16 cellular contexts compared by ENCODE assay signal in genomic region chr10:110011679-110012078, GRCh38. TPM values are rescaled to one million over a fixed set of nuclear protein-coding genes. Genes with fewer than 3 reads are reported as not detected.
DNase-seq lines count a peak whose midpoint lies in the region; ATAC-seq and TF ChIP-seq lines count a peak whose summit lies in the region.
"Had no signal": no experiment of that assay in that cellular context is flagged by ENCODE, and none has a peak within 500 bp of the region (broad histone marks: within the 10 kb centered on the region; RNA-seq: fewer than 3 reads in every experiment).

No MANE protein-coding gene starts in this region.

- peak overlapping the region; percentile 8 to 39 for H3K4me3 Mint-ChIP-seq in stimulated activated naive CD8-positive, alpha-beta T cell treated with anti-CD3 and anti-CD28 coated beads, Interleukin-15, amount 100 ng/mL, for 72 hours
- H3K4me3 Mint-ChIP-seq in endodermal cell (peak overlapping the region; percentile 18), CD14-positive monocyte (no peak overlapping the region)

- H3K79me1 ChIP-seq in neuronal stem cell (ENCODE audit: low read depth, low read length), result no peaks in the 10 kb centered on the region

- no peak overlapping the region for H2BK12ac ChIP-seq in neuronal stem cell (ENCODE audit: low read length)

- WGBS in endodermal cell (ENCODE audit: insufficient coverage in 1 of 2, insufficient read length in 1 of 2), 2 experiments, result 91 to 100% methylated on average over 2 to 3 of the region's 3 CpGs
- whole genome bisulfite sequencing in neuronal stem cell (ENCODE audit: extremely low coverage in 2 of 2, insufficient read length in 2 of 2, insufficient replicate concordance in 1 of 2), 2 donors, result no CpG with 5 or more reads among the region's 3 CpGs

- H3K9ac ChIP-seq in endodermal cell (ENCODE audit: extremely low read depth, low read length, poor library complexity, severe bottlenecking) (no peak overlapping the region), neuronal stem cell (ENCODE audit: low read depth, low read length, poor library complexity) (no peak overlapping the region)

- H3K27ac ChIP-seq in endodermal cell (ENCODE audit: low read depth, low read length) (no peak overlapping the region), neuronal stem cell (replicated peaks; ENCODE audit: low read length) (no peak overlapping the region)
- H3K27ac ChIP-seq: BLaER1 treated with 17β-estradiol and CSF1 and Interleukin-3, amounts not matched to agents 10 nM and 100 nM had no signal

- H2BK120ac ChIP-seq in neuronal stem cell (ENCODE audit: low read depth, low read length), result no peak overlapping the region

- ATAC-seq in stimulated activated naive CD8-positive, alpha-beta T cell treated with anti-CD3 and anti-CD28 coated beads, Interleukin-15, amount 100 ng/mL, for 72 hours, result no peak
- no peak for ATAC-seq in stimulated activated naive CD8-positive, alpha-beta T cell treated with anti-CD3 and anti-CD28 coated beads, Interleukin-15, Interleukin-2, amounts not matched to agents 100 U/mL and 50 U/mL, for 24 hours
- ATAC-seq: pancreas had no signal

- no peaks in the 10 kb centered on the region for H3K27me3 Mint-ChIP-seq in stimulated activated naive CD8-positive, alpha-beta T cell treated with anti-CD3 and anti-CD28 coated beads, Interleukin-15, amount 100 ng/mL, for 72 hours
- H3K27me3 Mint-ChIP-seq in endodermal cell (ENCODE audit: insufficient read depth) (no peaks in the 10 kb centered on the region), CD14-positive monocyte (ENCODE audit: low read depth in 3 of 3) (peaks cover 0 to 1% (median 0%) of the 10 kb centered on the region in 3 donors)

- H4K91ac ChIP-seq in neuronal stem cell (ENCODE audit: low read depth, low read length, poor library complexity), result no peak overlapping the region

- intact Hi-C loops in CD14-positive monocyte (cut with micrococcal nuclease), result loop anchor here in 1 of 2 donors (5.0 kb wide), 1 partner anchor 56 kb away; no protein-coding TSS in a partner anchor

- no peak overlapping the region for H4K8ac ChIP-seq in neuronal stem cell (ENCODE audit: low read depth, low read length)

- no peak overlapping the region for H3K18ac ChIP-seq in neuronal stem cell (ENCODE audit: low read length)

- peak overlapping the region; percentile 87 for H3K4me3 ChIP-seq in endodermal cell (ENCODE audit: low read length)
- H3K4me3 ChIP-seq in neuronal stem cell (ENCODE audit: low read length in 2 of 2), result no peak overlapping the region
- H3K4me3 ChIP-seq: pancreas, tibial artery had no signal

- no peak overlapping the region for H3K27ac Mint-ChIP-seq in stimulated activated naive CD8-positive, alpha-beta T cell treated with anti-CD3 and anti-CD28 coated beads, Interleukin-15, amount 100 ng/mL, for 72 hours
- H3K27ac Mint-ChIP-seq in endodermal cell (no peak overlapping the region), CD14-positive monocyte (no peak overlapping the region)

- peak; percentile 21 for DNase-seq in DMS53 (lab: John Stamatoyannopoulos, UW)
- no peak for DNase-seq in DMS53 treated with DMSO at 0.1 percent for 48 hours (lab: John Stamatoyannopoulos, UW; ENCODE audit: unreplicated experiment)
- no peak for DNase-seq in stimulated activated naive CD8-positive, alpha-beta T cell treated with anti-CD3 and anti-CD28 coated beads, Interleukin-15, amount 100 ng/mL, for 72 hours
- no peak for DNase-seq in stimulated activated naive CD8-positive, alpha-beta T cell treated with anti-CD3 and anti-CD28 coated beads, Interleukin-15, Interleukin-2, amounts not matched to agents 100 U/mL and 50 U/mL, for 24 hours
- DNase-seq in endodermal cell, result no peak
- DNase-seq in CD14-positive monocyte (ENCODE audit: low spot score), result no peak
- no peak for DNase-seq in neuronal stem cell (ENCODE audit: low spot score)
- DNase-seq in GM19238 (ENCODE audit: insufficient read length, low spot score), result no peak
- DNase-seq: 8988T; activated CD4-positive, alpha-beta T cell treated with anti-CD3 and anti-CD28 coated beads, Interleukin-2, amount 50 U/mL, for 4 hours; kidney glomerular epithelial cell; MV-4-11; pancreas; stimulated activated CD4-positive, alpha-beta T cell treated with anti-CD3 and anti-CD28 coated beads, Interleukin-4, amount 100 ng/mL, for 4 hours; tibial artery had no signal

- H3K9me3 ChIP-seq in endodermal cell (ENCODE audit: control insufficient read depth, low read length) (no peaks in the 10 kb centered on the region), neuronal stem cell (replicated peaks in 1 of 2; ENCODE audit: control insufficient read depth in 2 of 2, insufficient read depth in 1 of 2, low read depth in 1 of 2, low read length in 2 of 2) (no peaks in the 10 kb centered on the region)
- H3K9me3 ChIP-seq: BLaER1 treated with 17β-estradiol and CSF1 and Interleukin-3, amounts not matched to agents 10 nM and 100 nM; pancreas; tibial artery had no signal

- H2AK5ac ChIP-seq in neuronal stem cell (ENCODE audit: low read depth, low read length), result no peak overlapping the region

- H3K4me1 Mint-ChIP-seq in stimulated activated naive CD8-positive, alpha-beta T cell treated with anti-CD3 and anti-CD28 coated beads, Interleukin-15, amount 100 ng/mL, for 72 hours, result peaks cover 74% of the 10 kb centered on the region
- H3K4me1 Mint-ChIP-seq in endodermal cell (peaks cover 62% of the 10 kb centered on the region), CD14-positive monocyte (peaks cover 57% of the 10 kb centered on the region)

- no peak overlapping the region for H2AFZ ChIP-seq in neuronal stem cell (ENCODE audit: low read length)

- H3K14ac ChIP-seq in neuronal stem cell (ENCODE audit: low read length), result no peak overlapping the region

- H2BK15ac ChIP-seq in neuronal stem cell (ENCODE audit: low read length), result no peak overlapping the region

- H3K4me2 ChIP-seq in neuronal stem cell (ENCODE audit: insufficient read depth, low read length, poor library complexity, severe bottlenecking), result no peak overlapping the region

- H3K36me3 ChIP-seq in endodermal cell (ENCODE audit: control insufficient read depth, insufficient read depth, low read length) (no peaks in the 10 kb centered on the region), neuronal stem cell (replicated peaks in 1 of 2; ENCODE audit: control insufficient read depth in 2 of 2, insufficient read depth in 2 of 2, low read length in 2 of 2) (no peaks in the 10 kb centered on the region)
- H3K36me3 ChIP-seq: pancreas, tibial artery had no signal

- no peak for TF ChIP-seq CTCF in endodermal cell (conservative IDR thresholded peaks at IDR 0.05)
- TF ChIP-seq CTCF in CD14-positive monocyte (IDR thresholded peaks at IDR 0.05), result no peak

- no peaks in the 10 kb centered on the region for H3K9me3 Mint-ChIP-seq in stimulated activated naive CD8-positive, alpha-beta T cell treated with anti-CD3 and anti-CD28 coated beads, Interleukin-15, amount 100 ng/mL, for 72 hours
- H3K9me3 Mint-ChIP-seq in endodermal cell (no peaks in the 10 kb centered on the region), CD14-positive monocyte (no peaks in the 10 kb centered on the region)

- H3K27me3 ChIP-seq in endodermal cell (ENCODE audit: control insufficient read depth, insufficient read depth, low read length, poor library complexity, severe bottlenecking) (no peaks in the 10 kb centered on the region), neuronal stem cell (ENCODE audit: control insufficient read depth in 3 of 3, insufficient read depth in 3 of 3, low read depth in 1 of 3, low read length in 3 of 3) (no peaks in the 10 kb centered on the region)
- H3K27me3 ChIP-seq: BLaER1 treated with 17β-estradiol and CSF1 and Interleukin-3, amounts not matched to agents 10 nM and 100 nM; pancreas; tibial artery had no signal

- no peak overlapping the region for H3K4ac ChIP-seq in neuronal stem cell (ENCODE audit: low read length)

- H3K36me3 Mint-ChIP-seq in endodermal cell (ENCODE audit: low read depth) (peaks cover 6% of the 10 kb centered on the region), CD14-positive monocyte (peaks cover 15 to 21% of the 10 kb centered on the region in 2 donors)

- peaks cover 16% of the 10 kb centered on the region for H3K4me1 ChIP-seq in endodermal cell (ENCODE audit: control insufficient read depth, insufficient read depth, low read length)
- peaks cover 17 to 40% of the 10 kb centered on the region in 2 donors for H3K4me1 ChIP-seq in neuronal stem cell (ENCODE audit: control insufficient read depth in 2 of 2, insufficient read depth in 1 of 2, low read depth in 1 of 2, low read length in 2 of 2)

- no peak overlapping the region for H2BK5ac ChIP-seq in neuronal stem cell (ENCODE audit: low read length)

- no peak overlapping the region for H3K23ac ChIP-seq in neuronal stem cell (ENCODE audit: low read depth, low read length, poor library complexity)

RNA-seq across cellular contexts. Expression of gene ADD3, which starts 3.9 kb away (rescaled TPM):
- 100 to 1,000 TPM; 183 to 241 TPM for total RNA-seq in endodermal cell
- polyA plus RNA-seq in endodermal cell (2013, experiment 1 of 2), result 105 TPM
- 104 TPM for polyA plus RNA-seq in endodermal cell (2013, experiment 2 of 2)
- polyA plus RNA-seq in CD14-positive monocyte, result 100 to 1,000 TPM; 111 to 126 TPM
- polyA plus RNA-seq in neuronal stem cell (2013, experiment 1 of 2), result 59.4 TPM
- 63.0 TPM for polyA plus RNA-seq in neuronal stem cell (2013, experiment 2 of 2)

Comparison
In these comparisons a context has a peak if more than half of its experiments do, and no peak if none do; other contexts are left out.
1. H3K4me3 Mint-ChIP-seq: peak in stimulated activated naive CD8-positive, alpha-beta T cell treated with anti-CD3 and anti-CD28 coated beads, Interleukin-15, amount 100 ng/mL, for 72 hours (2 of 2) and endodermal cell (single experiment); none in CD14-positive monocyte (0 of 2).